18 cellular contexts compared by ENCODE assay signal in the genomic region with DNA sequence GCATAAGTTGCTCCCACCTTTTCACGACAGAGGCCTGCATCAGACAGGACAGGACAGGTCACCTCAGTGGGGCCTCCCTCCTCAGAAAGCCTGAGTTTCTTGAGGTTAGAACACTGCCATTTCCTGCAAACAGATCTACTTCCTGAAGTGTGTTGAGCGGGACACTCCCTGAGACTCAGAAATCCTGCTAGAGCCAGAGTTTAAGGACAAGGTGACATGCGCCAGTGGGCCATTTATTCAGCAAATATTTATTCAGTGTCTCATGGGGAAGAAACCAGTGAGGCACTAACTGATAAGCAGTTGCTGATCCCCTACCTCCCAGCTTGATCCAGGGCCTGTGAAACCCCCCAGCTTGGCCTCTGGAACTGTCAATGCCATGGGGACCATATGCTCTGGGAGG.
DNase-seq lines count a peak whose midpoint lies in the region; ATAC-seq and TF ChIP-seq lines count a peak whose summit lies in the region.
"Had no signal": no experiment of that assay in that cellular context is flagged by ENCODE, and none has a peak within 500 bp of the region (broad histone marks: within the 10 kb centered on the region; RNA-seq: fewer than 3 reads in every experiment).

No MANE protein-coding gene starts in this region.

- ATAC-seq in left lobe of liver: peak; percentile 7
- ATAC-seq in GM18861 (IDR thresholded peaks at IDR 0.05; ENCODE audit: unreplicated experiment): no peak
- no peak for ATAC-seq in GM18520 (IDR thresholded peaks at IDR 0.05; ENCODE audit: unreplicated experiment)
- ATAC-seq: naive thymus-derived CD4-positive, alpha-beta T cell had no signal

- peak overlapping the region; percentile 81 for H3K27ac Mint-ChIP-seq in progenitor cell of endocrine pancreas
- H3K27ac Mint-ChIP-seq: activated CD4-positive, alpha-beta memory T cell treated with anti-CD3 and anti-CD28 coated beads, Interleukin-2, amount 10 ng/mL, durations not matched to agents 7 days and 5 days; activated naive CD4-positive, alpha-beta T cell treated with anti-CD3 and anti-CD28 coated beads for 36 hours; CD4-positive, CD25-positive, alpha-beta regulatory T cell; naive thymus-derived CD4-positive, alpha-beta T cell had no signal

- H3K9me3 Mint-ChIP-seq in progenitor cell of endocrine pancreas (ENCODE audit: low read depth): no peaks in the 10 kb centered on the region
- H3K9me3 Mint-ChIP-seq: activated CD4-positive, alpha-beta memory T cell treated with anti-CD3 and anti-CD28 coated beads, Interleukin-2, amount 10 ng/mL, durations not matched to agents 7 days and 5 days; activated naive CD4-positive, alpha-beta T cell treated with anti-CD3 and anti-CD28 coated beads for 36 hours; naive thymus-derived CD4-positive, alpha-beta T cell had no signal

- H3K36me3 Mint-ChIP-seq in progenitor cell of endocrine pancreas (ENCODE audit: insufficient read depth): no peaks in the 10 kb centered on the region
- H3K36me3 Mint-ChIP-seq: CD4-positive, CD25-positive, alpha-beta regulatory T cell; naive thymus-derived CD4-positive, alpha-beta T cell had no signal

- DNase-seq in DMS53 treated with DMSO at 0.1 percent for 48 hours (lab: John Stamatoyannopoulos, UW; ENCODE audit: unreplicated experiment) (peak; percentile 76), NCI-H69 (lab: John Stamatoyannopoulos, UW) (peak; percentile 43), left lobe of liver (ENCODE audit: low spot score) (no peak), progenitor cell of endocrine pancreas (ENCODE audit: low spot score, unreplicated experiment) (no peak), cerebellar cortex (ENCODE audit: low spot score) (no peak), superior temporal gyrus (ENCODE audit: extremely low spot score) (no peak)
- DNase-seq: activated CD4-positive, alpha-beta memory T cell treated with anti-CD3 and anti-CD28 coated beads, Interleukin-2, amount 10 ng/mL, durations not matched to agents 7 days and 5 days; activated naive CD4-positive, alpha-beta T cell treated with anti-CD3 and anti-CD28 coated beads for 36 hours; CD4-positive, CD25-positive, alpha-beta regulatory T cell; central memory CD4-positive, alpha-beta T cell; DND-41; esophagus squamous epithelium; naive thymus-derived CD4-positive, alpha-beta T cell; NCI-H1105 treated with DMSO at 0.1 percent for 48 hours; stimulated activated CD4-positive, alpha-beta T cell treated with anti-CD3 and anti-CD28 coated beads, Interleukin-4, amount 100 ng/mL, for 24 hours; T-helper 2 cell had no signal

- peaks cover 16% of the 10 kb centered on the region for H3K27me3 Mint-ChIP-seq in progenitor cell of endocrine pancreas
- H3K27me3 Mint-ChIP-seq: activated CD4-positive, alpha-beta memory T cell treated with anti-CD3 and anti-CD28 coated beads, Interleukin-2, amount 10 ng/mL, durations not matched to agents 7 days and 5 days; CD4-positive, CD25-positive, alpha-beta regulatory T cell had no signal

- H3K4me3 Mint-ChIP-seq in progenitor cell of endocrine pancreas (ENCODE audit: low read depth): no peak overlapping the region
- H3K4me3 Mint-ChIP-seq: activated CD4-positive, alpha-beta memory T cell treated with anti-CD3 and anti-CD28 coated beads, Interleukin-2, amount 10 ng/mL, durations not matched to agents 7 days and 5 days; activated naive CD4-positive, alpha-beta T cell treated with anti-CD3 and anti-CD28 coated beads for 36 hours; CD4-positive, CD25-positive, alpha-beta regulatory T cell; naive thymus-derived CD4-positive, alpha-beta T cell had no signal

- peaks cover 19% of the 10 kb centered on the region for H3K4me1 Mint-ChIP-seq in progenitor cell of endocrine pancreas (ENCODE audit: low read depth)
- H3K4me1 Mint-ChIP-seq: activated CD4-positive, alpha-beta memory T cell treated with anti-CD3 and anti-CD28 coated beads, Interleukin-2, amount 10 ng/mL, durations not matched to agents 7 days and 5 days; CD4-positive, CD25-positive, alpha-beta regulatory T cell; naive thymus-derived CD4-positive, alpha-beta T cell had no signal

- no peak for TF ChIP-seq CTCF in progenitor cell of endocrine pancreas (IDR thresholded peaks at IDR 0.05; ENCODE audit: unreplicated experiment)

Comparison
In these comparisons a context has a peak if more than half of its experiments do, and no peak if none do; other contexts are left out.
1. DNase-seq: peak in DMS53 treated with DMSO at 0.1 percent for 48 hours (single experiment) and NCI-H69 (single experiment); none in left lobe of liver (single experiment), progenitor cell of endocrine pancreas (single experiment), cerebellar cortex (single experiment) and superior temporal gyrus (single experiment).